In the genomic region with DNA sequence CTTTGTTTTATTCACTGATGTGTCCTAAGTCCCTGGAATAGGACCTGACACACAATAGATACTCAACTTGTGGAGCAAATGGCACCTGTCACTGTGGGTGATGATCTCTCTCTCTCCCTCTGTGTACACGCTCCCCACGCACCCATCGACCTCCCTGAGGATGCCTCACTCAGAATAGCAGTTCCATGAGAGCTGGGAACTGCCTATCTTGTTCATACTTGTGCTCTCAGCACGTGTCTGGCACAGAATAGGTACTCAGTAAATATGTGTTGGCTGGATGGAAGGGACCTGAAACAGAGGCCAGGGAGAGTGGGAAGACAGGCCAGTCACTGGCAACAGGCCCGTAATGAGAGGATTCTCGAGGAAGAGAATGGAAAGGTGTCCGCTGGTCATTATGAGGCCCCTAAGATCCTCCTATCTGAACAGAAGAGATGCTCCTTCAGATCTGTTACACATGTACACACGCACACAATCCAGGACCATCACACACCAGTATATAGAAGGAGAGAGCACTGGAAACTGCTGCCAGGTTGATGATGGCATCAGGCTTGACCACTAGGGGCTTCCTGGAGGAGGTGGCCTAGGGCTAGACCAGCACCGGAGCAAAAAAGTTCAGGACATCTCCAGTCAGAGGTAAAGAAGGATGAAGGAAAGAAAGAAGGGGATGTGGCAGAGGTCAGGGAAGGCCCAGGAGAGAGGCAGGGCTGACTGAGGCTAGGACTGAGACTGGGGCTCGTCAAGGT, we compare ENCODE assay signal across 17 cellular contexts. TPM values are rescaled to one million over a fixed set of nuclear protein-coding genes. Genes with fewer than 3 reads are reported as not detected.
A peak's percentile ranks its signal among the peaks of the same experiment; 100 is the strongest.
DNase-seq lines count a peak whose midpoint lies in the region; ATAC-seq, FAIRE-seq and TF ChIP-seq lines count a peak whose summit lies in the region.
"Had no signal": no experiment of that assay in that cellular context is flagged by ENCODE, and none has a peak within 500 bp of the region (broad histone marks: within the 10 kb centered on the region; RNA-seq: fewer than 3 reads in every experiment).

No MANE protein-coding gene starts in this region.

- BruUV-seq in K562 (replicated peaks; lab: Mats Ljungman, UMichigan) = no TSS peak

- no peaks in the 10 kb centered on the region for H3F3A ChIP-seq in SK-N-SH (replicated peaks; ENCODE audit: insufficient read depth)

- peaks cover 10% of the 10 kb centered on the region for H3K9me1 ChIP-seq in K562 (ENCODE audit: control insufficient read depth, insufficient read depth, low read length)

- H3K9me3 ChIP-seq in SK-N-SH (no peaks in the 10 kb centered on the region), K562 (replicated peaks; ENCODE audit: control insufficient read depth, insufficient read depth, low read depth, low read length) (no peaks in the 10 kb centered on the region), right atrium auricular region (no peaks in the 10 kb centered on the region), subcutaneous abdominal adipose tissue (ENCODE audit: control insufficient read depth in 5 of 5, low read length in 5 of 5) (no peaks in the 10 kb centered on the region), ascending aorta (no peaks in the 10 kb centered on the region)
- H3K9me3 ChIP-seq: left lung, sigmoid colon had no signal

- H3K36me3 ChIP-seq in SK-N-SH (replicated peaks in 1 of 2; ENCODE audit: control insufficient read depth in 1 of 2, insufficient read depth in 2 of 2, low read length in 1 of 2) (no peaks in the 10 kb centered on the region), K562 (ENCODE audit: control insufficient read depth, insufficient read depth, low read length) (no peaks in the 10 kb centered on the region), right atrium auricular region (no peaks in the 10 kb centered on the region), subcutaneous abdominal adipose tissue (ENCODE audit: control insufficient read depth in 5 of 5, insufficient read depth in 5 of 5, low read length in 5 of 5) (no peaks in the 10 kb centered on the region), ascending aorta (no peaks in the 10 kb centered on the region)
- H3K36me3 ChIP-seq: left lung, sigmoid colon had no signal

- no peak for DNase-seq in SK-N-SH
- DNase-seq in K562 (ENCODE audit: extremely low read depth in 1 of 4, low spot score in 3 of 4) = no peak
- DNase-seq in right atrium auricular region (ENCODE audit: low spot score) = no peak
- no peak for DNase-seq in ascending aorta (ENCODE audit: low spot score in 2 of 2)
- DNase-seq: hippocampal formation; natural killer cell; NCI-H1105; NCI-H226; sigmoid colon; stimulated activated naive CD4-positive, alpha-beta T cell treated with Interleukin-2 at 50 U/mL for 16 hours had no signal

- TF ChIP-seq POLR2A in K562 (conservative IDR thresholded peaks at IDR 0.05) = no peak

- no peak overlapping the region for H3K4me3 ChIP-seq in SK-N-SH (ENCODE audit: low read depth in 2 of 2, low read length in 1 of 2)
- no peak overlapping the region for H3K4me3 ChIP-seq in K562
- H3K4me3 ChIP-seq in right atrium auricular region = no peak overlapping the region
- no peak overlapping the region for H3K4me3 ChIP-seq in subcutaneous abdominal adipose tissue (ENCODE audit: low read depth in 1 of 5, low read length in 5 of 5)
- no peak overlapping the region for H3K4me3 ChIP-seq in ascending aorta
- H3K4me3 ChIP-seq: left lung, sigmoid colon had no signal

- in situ Hi-C loops in K562 (cut with MboI) = no loop called here

- H2AFZ ChIP-seq in SK-N-SH (ENCODE audit: low read depth) = no peak overlapping the region
- H2AFZ ChIP-seq in K562 (ENCODE audit: low read depth, low read length) = no peak overlapping the region

- no peak for FAIRE-seq in K562 (lab: Jason Lieb, UNC)
- FAIRE-seq: A204.1, D721Med had no signal

- POLR2A ChIA-PET in SK-N-SH (lab: Yijun Ruan, JAX) (no interaction called here), K562 (lab: Yijun Ruan, JAX) (interaction anchor here (1.2 kb wide), 2 partner anchors 11 to 15 kb away, joined by 4 read pairs; no protein-coding TSS in a partner anchor)

- no peak for TF ChIP-seq RAD21 in SK-N-SH (IDR thresholded peaks at IDR 0.05; ENCODE audit: low read length)
- TF ChIP-seq RAD21 in K562 (CRISPR knock-in tag; conservative IDR thresholded peaks at IDR 0.05 in 1 of 2, IDR thresholded peaks at IDR 0.05 in 1 of 2) = no peak

- no peak for TF ChIP-seq EP300 in SK-N-SH (IDR thresholded peaks at IDR 0.05; ENCODE audit: borderline replicate concordance in 1 of 2, low read depth in 1 of 2, low read length in 1 of 2)
- TF ChIP-seq EP300 in K562 (IDR thresholded peaks at IDR 0.05; ENCODE audit: low read length) = no peak

- H4K20me1 ChIP-seq in SK-N-SH (ENCODE audit: insufficient read depth) (no peaks in the 10 kb centered on the region), K562 (replicated peaks; ENCODE audit: control insufficient read depth, insufficient read depth, low read length) (no peaks in the 10 kb centered on the region)

- H3K9ac ChIP-seq in SK-N-SH = no peak overlapping the region
- H3K9ac ChIP-seq in K562 (ENCODE audit: insufficient read depth in 1 of 2, low read depth in 2 of 2, low read length in 2 of 2) = no peak overlapping the region
- H3K9ac ChIP-seq in subcutaneous abdominal adipose tissue (ENCODE audit: low read length in 5 of 5) = peak overlapping the region in 2 of 5 donors; percentile 20 to 26

- no peaks in the 10 kb centered on the region for H3K9me2 ChIP-seq in SK-N-SH

- no peak overlapping the region for H3K4me2 ChIP-seq in SK-N-SH
- H3K4me2 ChIP-seq in K562 (ENCODE audit: insufficient read depth, low read length) = no peak overlapping the region

- TF ChIP-seq CTCF in SK-N-SH (IDR thresholded peaks at IDR 0.05) (peak; percentile 13; the same call in 1 of the 2 replicates), K562 (IDR thresholded peaks at IDR 0.05 in 2 of 3, conservative IDR thresholded peaks at IDR 0.05 in 1 of 3; ENCODE audit: insufficient read depth in 2 of 3, low read depth in 1 of 3, low read length in 3 of 3) (peak in 1 of 3 experiments; percentile 45; a peak in 1 of 6 replicates), right atrium auricular region (IDR thresholded peaks at IDR 0.05) (no peak), ascending aorta (IDR thresholded peaks at IDR 0.05) (no peak)

- no peak for ATAC-seq in SK-N-SH treated with all-trans-retinoic acid at 6 μM for 48 hours
- ATAC-seq in K562 = no peak
- ATAC-seq in GM21367 (IDR thresholded peaks at IDR 0.05; ENCODE audit: unreplicated experiment) = no peak
- ATAC-seq in HG02623 (IDR thresholded peaks at IDR 0.05; ENCODE audit: unreplicated experiment) = no peak
- ATAC-seq: left lung, natural killer cell had no signal

- H3K79me2 ChIP-seq in SK-N-SH (ENCODE audit: insufficient read depth) (no peaks in the 10 kb centered on the region), K562 (ENCODE audit: control insufficient read depth, insufficient read depth, low read length) (no peaks in the 10 kb centered on the region)

- H3K27ac ChIP-seq in SK-N-SH (ENCODE audit: low read depth in 2 of 2, low read length in 1 of 2) (no peak overlapping the region), K562 (ENCODE audit: extremely low read depth, low read depth, low read length) (no peak overlapping the region), right atrium auricular region (peak overlapping the region; percentile 2 to 65), subcutaneous abdominal adipose tissue (ENCODE audit: low read depth, low read length) (peak overlapping the region; percentile 63), ascending aorta (no peak overlapping the region)
- H3K27ac ChIP-seq: sigmoid colon had no signal

- H3K4me1 ChIP-seq in SK-N-SH (ENCODE audit: control insufficient read depth in 1 of 2, insufficient read depth in 2 of 2, low read depth in 1 of 2, low read length in 1 of 2) = peaks cover 0 to 24% of the 10 kb centered on the region in 2 experiments; a peak in 2 of 4 replicates
- peaks cover 39 to 50% of the 10 kb centered on the region in 2 experiments for H3K4me1 ChIP-seq in K562 (replicated peaks in 1 of 2; ENCODE audit: control insufficient read depth in 2 of 2, insufficient read depth in 2 of 2, low read length in 2 of 2)
- H3K4me1 ChIP-seq in right atrium auricular region = peaks cover 0 to 23% of the 10 kb centered on the region in 2 donors
- H3K4me1 ChIP-seq in subcutaneous abdominal adipose tissue (ENCODE audit: control insufficient read depth in 5 of 5, insufficient read depth in 5 of 5, low read length in 5 of 5) = peaks cover 2 to 79% (median 57%) of the 10 kb centered on the region in 5 donors
- no peaks in the 10 kb centered on the region for H3K4me1 ChIP-seq in ascending aorta
- H3K4me1 ChIP-seq: sigmoid colon had no signal

- CTCF ChIA-PET in SK-N-SH (lab: Yijun Ruan, JAX) (interaction anchor here (0.8 to 1.9 kb wide), 2 partner anchors 24 to 150 kb away, joined by 3 to 6 read pairs; no protein-coding TSS in a partner anchor), K562 (lab: Yijun Ruan, JAX; ENCODE audit: low intra/inter-chr PET ratio) (no interaction called here)

- no peaks in the 10 kb centered on the region for H3K27me3 ChIP-seq in SK-N-SH (ENCODE audit: insufficient read depth)
- no peaks in the 10 kb centered on the region for H3K27me3 ChIP-seq in K562 (ENCODE audit: control insufficient read depth in 2 of 2, insufficient read depth in 2 of 2, low read length in 2 of 2)
- H3K27me3 ChIP-seq in right atrium auricular region = no peaks in the 10 kb centered on the region
- no peaks in the 10 kb centered on the region for H3K27me3 ChIP-seq in subcutaneous abdominal adipose tissue (ENCODE audit: control insufficient read depth in 5 of 5, insufficient read depth in 4 of 5, low read length in 5 of 5)
- H3K27me3 ChIP-seq in ascending aorta = no peaks in the 10 kb centered on the region
- H3K27me3 ChIP-seq: left lung, sigmoid colon had no signal

- intact Hi-C loops in K562 (cut with micrococcal nuclease) (no loop called here), ascending aorta (cut with DNase I) (no loop called here)

- 94% methylated on average over 10 of the region's 10 CpGs for WGBS in SK-N-SH (ENCODE audit: low lambda C conversion rate)
- 78% methylated on average over 9 of the region's 10 CpGs for WGBS in K562 (ENCODE audit: insufficient coverage, low coverage, missing lambda C conversion rate)

RNA-seq across cellular contexts. Expression of a gene that starts 30.9 kb away (rescaled TPM):
- polyA plus RNA-seq in SK-N-SH (2012; rRNA removed) (81.0 and 130 TPM in 2 replicates), K562 (2011; rRNA removed) (271 and 467 TPM in 2 replicates), K562 (2014; fragmentation: Illumina TruSeq; extraction: Trizol) (134 and 172 TPM in 2 replicates), K562 (2014; fragmentation: Nextera tagmentation; extraction: Ambion mirVana) (10 to 100 TPM; 14.0 to 16.0 TPM), K562 (2014; rRNA removed) (179 and 182 TPM in 2 replicates)
- polyA plus RNA-seq in SK-N-SH (2012; cell fraction: cytosol; rRNA removed) = 42.6 and 66.6 TPM in 2 replicates
- polyA plus RNA-seq in SK-N-SH (2012; cell fraction: nucleus; rRNA removed) = 412 and 501 TPM in 2 replicates
- 511 and 945 TPM in 2 replicates for total RNA-seq in K562 (2011; cell fraction: chromatin; rRNA removed; ENCODE audit: low replicate concordance)
- total RNA-seq in K562 (2011; cell fraction: nucleolus; rRNA removed) = 536 and 553 TPM in 2 replicates
- total RNA-seq in K562 (2011; cell fraction: nucleoplasm; rRNA removed) = 559 and 592 TPM in 2 replicates
- total RNA-seq in K562 (2014; rRNA removed) (124 and 144 TPM in 2 replicates), K562 (2014; rRNA removed; fragmentation: Illumina TruSeq; extraction: Trizol) (66.5 and 70.7 TPM in 2 replicates), K562 (2015; rRNA removed; fragmentation: Illumina TruSeq; extraction: Trizol) (25.8 and 27.0 TPM in 2 replicates), K562 (2021) (131 and 159 TPM in 2 replicates), right atrium auricular region (100 to 1,000 TPM; 102 to 132 TPM), ascending aorta (110 TPM)
- polyA plus RNA-seq in K562 (2011; cell fraction: cytosol; rRNA removed) = 222 and 346 TPM in 2 replicates
- 1,880 and 1,961 TPM in 2 replicates for polyA plus RNA-seq in K562 (2011; cell fraction: nucleus; rRNA removed)
- 112 and 555 TPM in 2 replicates for polyA plus RNA-seq in K562 (2012)
- 359 and 374 TPM in 2 replicates for polyA minus RNA-seq in K562 (2011; rRNA and poly(A)+ RNA removed)
- polyA minus RNA-seq in K562 (2011; cell fraction: cytosol; rRNA and poly(A)+ RNA removed) = 79.8 and 123 TPM in 2 replicates
- polyA minus RNA-seq in K562 (2011; cell fraction: nucleus; rRNA and poly(A)+ RNA removed) = 310 and 397 TPM in 2 replicates

Comparison
In these comparisons a context has a peak if more than half of its experiments do, and no peak if none do; other contexts are left out.
1. H3K27ac ChIP-seq: peak in right atrium auricular region (2 of 2) and subcutaneous abdominal adipose tissue (single experiment); none in SK-N-SH (0 of 2), K562 (single experiment) and ascending aorta (0 of 2).